ENCODE assay signal across 18 cellular contexts in the genomic region with DNA sequence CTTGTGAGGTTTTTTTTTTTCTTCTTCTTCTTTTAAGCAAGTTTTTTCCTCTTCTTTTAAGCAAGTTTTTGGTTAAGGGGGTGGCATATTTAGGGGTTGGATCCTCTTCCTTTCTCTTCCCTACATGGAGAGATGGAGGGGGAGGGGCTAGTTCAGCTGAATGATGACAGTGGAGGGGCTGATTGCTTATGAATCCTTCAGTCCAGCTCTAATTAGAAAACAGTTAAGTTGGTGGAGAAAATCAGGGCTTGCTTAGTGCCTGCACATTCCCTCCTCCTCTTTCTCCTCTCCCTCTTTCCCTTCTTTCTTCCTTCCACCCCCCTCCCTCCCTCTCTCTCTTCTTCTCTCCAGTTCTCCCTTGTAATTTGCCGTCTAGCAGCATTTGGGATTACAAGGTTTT. TPM values are rescaled to one million over a fixed set of nuclear protein-coding genes. Genes with fewer than 3 reads are reported as not detected.
"Had no signal": no experiment of that assay in that cellular context is flagged by ENCODE, and none has a peak within 500 bp of the region (broad histone marks: within the 10 kb centered on the region; RNA-seq: fewer than 3 reads in every experiment).

No MANE protein-coding gene starts in this region.

- ATAC-seq: activated CD4-positive, alpha-beta T cell treated with anti-CD3 and anti-CD28 coated beads for 36 hours; effector memory CD8-positive, alpha-beta T cell; lower lobe of right lung; T-cell; WTC11 had no signal

- H3K27ac ChIP-seq: cardiac muscle cell, lower lobe of right lung, upper lobe of left lung had no signal

- H3K4me3 ChIP-seq: cardiac muscle cell, lower lobe of right lung, upper lobe of left lung had no signal

- DNase-seq: activated CD4-positive, alpha-beta T cell treated with anti-CD3 and anti-CD28 coated beads for 36 hours; activated CD4-positive, alpha-beta T cell treated with anti-CD3 and anti-CD28 coated beads, Interleukin-2, amount 50 U/mL, for 48 hours; activated naive CD4-positive, alpha-beta T cell; activated naive CD8-positive, alpha-beta T cell treated with anti-CD3 and anti-CD28 coated beads for 36 hours; activated T-cell treated with anti-CD3 and anti-CD28 coated beads for 4 hours; amniotic stem cell; effector memory CD8-positive, alpha-beta T cell; foreskin melanocyte; lower lobe of right lung; nephron progenitor cell; nucleus accumbens; T-cell; upper lobe of left lung had no signal

- H3K36me3 ChIP-seq: cardiac muscle cell, lower lobe of right lung, upper lobe of left lung had no signal

- H3K9me3 ChIP-seq: lower lobe of right lung had no signal

RNA-seq across cellular contexts. Expression of a gene that starts 4.4 kb away (rescaled TPM):
- total RNA-seq: activated CD4-positive, alpha-beta T cell treated with anti-CD3 and anti-CD28 coated beads for 36 hours; activated naive CD8-positive, alpha-beta T cell treated with anti-CD3 and anti-CD28 coated beads for 36 hours; dermis microvascular lymphatic vessel endothelial cell; renal cortical epithelial cell; T-cell; temporal lobe had no signal
